8 cellular contexts compared by ENCODE assay signal in the genomic region with DNA sequence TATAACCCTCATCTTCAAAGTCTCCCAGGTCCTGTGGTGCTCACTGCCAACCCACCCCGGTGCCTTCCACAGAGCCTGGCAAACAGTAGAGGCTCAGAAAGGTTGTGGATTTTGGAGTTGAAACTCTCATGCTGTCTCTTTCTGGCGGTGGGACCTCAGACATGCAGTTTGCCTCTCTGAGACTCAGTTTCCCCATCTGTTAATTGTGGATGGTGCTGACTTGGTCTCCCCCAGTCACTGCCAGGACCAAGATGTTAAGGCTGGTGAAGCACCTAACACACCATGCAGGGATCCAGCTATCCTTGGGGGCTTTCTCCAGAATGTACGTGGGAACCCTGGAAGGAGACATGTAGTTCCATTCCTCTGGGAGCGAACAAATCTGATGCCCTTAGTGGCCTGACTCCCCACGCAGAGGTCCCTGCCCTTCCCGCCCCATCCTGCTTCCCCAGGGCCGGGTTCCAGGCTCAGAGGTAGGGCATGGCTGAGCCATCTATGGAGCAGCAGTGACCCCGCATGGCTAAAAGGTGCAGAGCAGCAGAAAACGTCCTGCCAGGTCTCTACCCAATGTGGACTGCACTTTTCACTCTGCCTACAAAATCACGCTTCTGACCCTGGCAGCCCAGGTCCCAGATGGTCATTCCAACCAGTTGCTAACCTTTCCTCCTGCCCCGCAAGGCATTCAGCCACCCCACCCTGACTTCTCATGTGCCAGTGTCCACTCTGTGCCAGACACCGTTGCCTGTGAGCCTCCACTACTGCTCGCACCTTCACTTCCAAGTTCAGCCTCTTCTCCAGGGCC. TPM values are rescaled to one million over a fixed set of nuclear protein-coding genes. Genes with fewer than 3 reads are reported as not detected.
DNase-seq lines count a peak whose midpoint lies in the region; ATAC-seq and TF ChIP-seq lines count a peak whose summit lies in the region.

No MANE protein-coding gene starts in this region.

- peak; percentile 96 for TF ChIP-seq CTCF in liver (IDR thresholded peaks at IDR 0.05; ENCODE audit: low read depth, low read length, missing input control)

- H3K9me3 ChIP-seq in liver (ENCODE audit: control insufficient read depth in 4 of 4, low read length in 3 of 4), result no peaks in the 10 kb centered on the region

- no peaks in the 10 kb centered on the region for H3K27me3 ChIP-seq in liver (ENCODE audit: control insufficient read depth in 4 of 4, insufficient read depth in 4 of 4, low read length in 3 of 4)

- WGBS in liver, result 30% methylated on average over 13 of the region's 13 CpGs

- ATAC-seq in HG02885 (IDR thresholded peaks at IDR 0.05; ENCODE audit: poor library complexity, unreplicated experiment), result peak; percentile 69

- peak; percentile 97 to 98 for TF ChIP-seq RAD21 in liver (IDR thresholded peaks at IDR 0.05)

- H3K36me3 ChIP-seq in liver (ENCODE audit: control insufficient read depth in 4 of 4, insufficient read depth in 3 of 4, low read depth in 1 of 4, low read length in 3 of 4), result no peaks in the 10 kb centered on the region

- H3K4me1 ChIP-seq in liver (ENCODE audit: control insufficient read depth in 4 of 4, insufficient read depth in 4 of 4, low read length in 3 of 4), result peaks cover 1 to 32% (median 22%) of the 10 kb centered on the region in 4 donors

- DNase-seq in DMS 273 (lab: John Stamatoyannopoulos, UW; ENCODE audit: unreplicated experiment) (peak; percentile 86), DMS 273 treated with DMSO at 0.1 percent for 48 hours (lab: John Stamatoyannopoulos, UW) (no peak), NCI-H2196 treated with DMSO at 0.1 percent for 48 hours (lab: John Stamatoyannopoulos, UW; ENCODE audit: unreplicated experiment) (peak; percentile 23), cerebellar cortex (ENCODE audit: low spot score) (peak; percentile 73)
- DNase-seq in activated CD4-positive, alpha-beta T cell treated with anti-CD3 and anti-CD28 coated beads for 1 hour, result peak; percentile 52
- peak; percentile 25 for DNase-seq in stimulated activated CD8-positive, alpha-beta memory T cell treated with anti-CD3 and anti-CD28 coated beads, Interleukin-12 subunit alpha, Interleukin-12 subunit beta, amount 100 ng/mL, for 4 hours (ENCODE audit: low read depth)

- no peak overlapping the region for H3K9ac ChIP-seq in liver (ENCODE audit: low read depth in 1 of 2, low read length in 2 of 2)

- H3K4me3 ChIP-seq in liver (ENCODE audit: low read depth in 1 of 3, low read length in 3 of 3), result no peak overlapping the region

- H3K27ac ChIP-seq in liver (ENCODE audit: low read depth in 1 of 2, low read length in 2 of 2), result no peak overlapping the region

TF ChIP-seq in liver, 16 proteins besides CTCF, POLR2A, EP300 and RAD21:
- peak in 1 of 2 donors; percentile 44 for TF ChIP-seq RXRA (IDR thresholded peaks at IDR 0.05)
- peak; percentile 12 to 23 for TF ChIP-seq HNF4A (conservative IDR thresholded peaks at IDR 0.05)
- no peak for TF ChIP-seq JUND (IDR thresholded peaks at IDR 0.05)

RNA-seq across cellular contexts. Expression of gene TTC22, which starts 9.2 kb away (rescaled TPM):
- 1 to 10 TPM; 2.2 to 3.5 TPM for total RNA-seq in liver
- 1 to 10 TPM in 1 of 2 donors, under 1 TPM in 1; 0.96 to 2.5 TPM for polyA plus RNA-seq in liver

RNA-seq across cellular contexts. Expression of gene PARS2, which starts 46.0 kb away (rescaled TPM):
- 1 to 10 TPM; 3.1 to 3.4 TPM for total RNA-seq in liver
- polyA plus RNA-seq in liver, result 1 to 10 TPM; 2.1 to 4.1 TPM
